11 cellular contexts compared by ENCODE assay signal in the genomic region with DNA sequence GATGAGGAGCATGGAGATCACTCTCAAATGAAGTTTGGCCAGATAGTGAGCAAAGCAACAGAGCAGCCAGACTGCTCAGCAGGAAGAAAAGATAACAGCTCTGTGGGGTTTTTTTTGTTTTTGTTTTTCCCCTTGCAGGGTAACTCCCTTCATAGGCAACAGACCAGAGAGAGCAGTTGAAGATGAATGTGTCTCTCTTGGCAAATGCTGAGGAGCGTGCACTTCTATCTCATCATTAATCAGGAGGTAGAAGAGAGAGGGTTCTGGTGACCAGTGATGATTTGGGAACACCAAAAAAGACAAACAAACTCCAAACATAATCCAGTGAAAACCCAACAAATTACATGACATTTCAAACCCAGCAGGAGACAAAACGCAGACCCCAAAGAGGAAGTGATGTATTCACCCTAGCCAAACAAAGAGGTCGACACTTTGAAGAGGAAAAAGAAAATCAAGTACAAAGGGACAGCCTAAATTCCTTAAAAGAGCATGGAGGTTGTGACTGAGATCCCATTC.
DNase-seq lines count a peak whose midpoint lies in the region; ATAC-seq and TF ChIP-seq lines count a peak whose summit lies in the region.
"Had no signal": no experiment of that assay in that cellular context is flagged by ENCODE, and none has a peak within 500 bp of the region (broad histone marks: within the 10 kb centered on the region; RNA-seq: fewer than 3 reads in every experiment).

No MANE protein-coding gene starts in this region.

- in situ Hi-C loops in GM13976 (cut with MboI; ENCODE audit: low sequenced_read_pairs, unreplicated experiment): no loop called here

- H3K27me3 ChIP-seq in HUES48 (ENCODE audit: control insufficient read depth, insufficient read depth, low read length): no peaks in the 10 kb centered on the region
- H3K27me3 ChIP-seq in osteoblast (ENCODE audit: insufficient read depth, low read length): no peaks in the 10 kb centered on the region
- H3K27me3 ChIP-seq in MG63: no peaks in the 10 kb centered on the region
- no peaks in the 10 kb centered on the region for H3K27me3 ChIP-seq in BE2C

- H3K79me2 ChIP-seq in osteoblast (ENCODE audit: insufficient read depth, low read length): no peaks in the 10 kb centered on the region

- H3K4me1 ChIP-seq in HUES48 (ENCODE audit: control insufficient read depth, insufficient read depth, low read length) (peaks cover 21% of the 10 kb centered on the region), osteoblast (ENCODE audit: insufficient read depth, low read length) (no peaks in the 10 kb centered on the region), BE2C (no peaks in the 10 kb centered on the region)

- DNase-seq in GM13976 (ENCODE audit: low spot score) (peak; percentile 56), WTC11 (ENCODE audit: low spot score) (no peak), naive B cell (peak; percentile 51), osteoblast (ENCODE audit: insufficient read length, low spot score, missing footprints) (no peak), MG63 (no peak), DMS79 (lab: John Stamatoyannopoulos, UW) (no peak), BE2C (no peak)
- DNase-seq: activated CD8-positive, alpha-beta memory T cell treated with anti-CD3 and anti-CD28 coated beads for 24 hours; activated naive CD4-positive, alpha-beta T cell treated with anti-CD3 and anti-CD28 coated beads, Interleukin-2, amount 50 U/mL, for 16 hours; NCI-H1694 treated with DMSO at 0.1 percent for 48 hours had no signal

- H3K9me3 Mint-ChIP-seq in WTC11 (no peaks in the 10 kb centered on the region), naive B cell (peaks cover 0 to 6% (median 0%) of the 10 kb centered on the region in 7 donors)

- H3K27ac Mint-ChIP-seq in WTC11: no peak overlapping the region
- H3K27ac Mint-ChIP-seq in naive B cell: peak overlapping the region in 5 of 6 donors; percentile 14 to 93 (median 87)

- TF ChIP-seq CTCF in GM13976 (IDR thresholded peaks at IDR 0.05; ENCODE audit: borderline replicate concordance, control extremely low read depth, extremely low read depth, insufficient read depth, missing control alignments) (no peak), WTC11 (IDR thresholded peaks at IDR 0.05) (no peak), osteoblast (IDR thresholded peaks at IDR 0.05; ENCODE audit: extremely low read depth, low read depth, low read length) (no peak), BE2C (IDR thresholded peaks at IDR 0.05; ENCODE audit: low read depth, low read length) (no peak)

- no peaks in the 10 kb centered on the region for H4K20me1 ChIP-seq in osteoblast (ENCODE audit: insufficient read depth, low read length)

- H3K27me3 Mint-ChIP-seq in WTC11 (ENCODE audit: low read depth) (no peaks in the 10 kb centered on the region; the same call in none of the 2 replicates), naive B cell (no peaks in the 10 kb centered on the region)

- POLR2A ChIA-PET in WTC11 (lab: Charles Lee): no interaction called here

- H3K4me3 ChIP-seq in HUES48 (ENCODE audit: low read depth, low read length): no peak overlapping the region
- no peak overlapping the region for H3K4me3 ChIP-seq in osteoblast (ENCODE audit: insufficient read depth, low read length)
- H3K4me3 ChIP-seq in MG63: no peak overlapping the region
- no peak overlapping the region for H3K4me3 ChIP-seq in BE2C (ENCODE audit: low read depth, low read length)

- H2AFZ ChIP-seq in osteoblast (ENCODE audit: low read length): no peak overlapping the region

- H3K27ac ChIP-seq in HUES48 (ENCODE audit: low read depth, low read length) (peak overlapping the region; percentile 86), osteoblast (ENCODE audit: low read depth, low read length) (no peak overlapping the region)

- H3K9ac ChIP-seq in HUES48 (ENCODE audit: low read depth, low read length): no peak overlapping the region

- no peaks in the 10 kb centered on the region for H3K36me3 Mint-ChIP-seq in WTC11
- H3K36me3 Mint-ChIP-seq in naive B cell: no peaks in the 10 kb centered on the region

- no peaks in the 10 kb centered on the region for H3K9me3 ChIP-seq in HUES48 (ENCODE audit: control insufficient read depth, insufficient read depth, low read length)
- H3K9me3 ChIP-seq in osteoblast (ENCODE audit: low read depth, low read length): no peaks in the 10 kb centered on the region
- peaks cover 5% of the 10 kb centered on the region; the same call in 1 of the 2 replicates for H3K9me3 ChIP-seq in MG63
- no peaks in the 10 kb centered on the region for H3K9me3 ChIP-seq in BE2C

- CTCF ChIA-PET in WTC11 (lab: Charles Lee): no interaction called here

- no peak overlapping the region for H3K4me2 ChIP-seq in osteoblast (ENCODE audit: insufficient read depth, low read length)

- peaks cover 23% of the 10 kb centered on the region for H3K4me1 Mint-ChIP-seq in WTC11
- H3K4me1 Mint-ChIP-seq in naive B cell: peaks cover 21 to 27% (median 26%) of the 10 kb centered on the region in 3 donors

- H3K4me3 Mint-ChIP-seq in WTC11 (no peak overlapping the region), naive B cell (peak overlapping the region in 7 of 8 donors; percentile 2 to 78 (median 68))

- ATAC-seq in WTC11 (peak; percentile 46), naive B cell (ENCODE audit: low read depth in 2 of 2) (peak; percentile 98 to 99)

- no peaks in the 10 kb centered on the region for H3K36me3 ChIP-seq in HUES48 (ENCODE audit: control insufficient read depth, insufficient read depth, low read length)
- H3K36me3 ChIP-seq in osteoblast (ENCODE audit: insufficient read depth, low read length): no peaks in the 10 kb centered on the region
- no peaks in the 10 kb centered on the region for H3K36me3 ChIP-seq in MG63
- no peaks in the 10 kb centered on the region for H3K36me3 ChIP-seq in BE2C

TF ChIP-seq in WTC11, 78 proteins besides CTCF, POLR2A, EP300 and RAD21 (continues in another document):
- no peak for TF ChIP-seq GRHL2 (CRISPR knock-in tag; IDR thresholded peaks at IDR 0.05; ENCODE audit: insufficient replicate concordance, severe bottlenecking)
- TF ChIP-seq OVOL2 (CRISPR knock-in tag; IDR thresholded peaks at IDR 0.05; ENCODE audit: borderline replicate concordance): no peak
- no peak for TF ChIP-seq ZNF138 (CRISPR knock-in tag; conservative IDR thresholded peaks at IDR 0.05)
- TF ChIP-seq CREM (CRISPR knock-in tag; IDR thresholded peaks at IDR 0.05): no peak
- no peak for TF ChIP-seq ZNF281 (CRISPR knock-in tag; IDR thresholded peaks at IDR 0.05)
- TF ChIP-seq, protein P1, sequence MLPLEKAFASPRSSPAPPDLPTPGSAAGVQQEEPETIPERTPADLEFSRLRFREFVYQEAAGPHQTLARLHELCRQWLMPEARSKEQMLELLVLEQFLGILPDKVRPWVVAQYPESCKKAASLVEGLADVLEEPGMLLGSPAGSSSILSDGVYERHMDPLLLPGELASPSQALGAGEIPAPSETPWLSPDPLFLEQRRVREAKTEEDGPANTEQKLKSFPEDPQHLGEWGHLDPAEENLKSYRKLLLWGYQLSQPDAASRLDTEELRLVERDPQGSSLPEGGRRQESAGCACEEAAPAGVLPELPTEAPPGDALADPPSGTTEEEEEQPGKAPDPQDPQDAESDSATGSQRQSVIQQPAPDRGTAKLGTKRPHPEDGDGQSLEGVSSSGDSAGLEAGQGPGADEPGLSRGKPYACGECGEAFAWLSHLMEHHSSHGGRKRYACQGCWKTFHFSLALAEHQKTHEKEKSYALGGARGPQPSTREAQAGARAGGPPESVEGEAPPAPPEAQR (CRISPR knock-in tag; IDR thresholded peaks at IDR 0.05): no peak
- TF ChIP-seq ZNF671 (CRISPR knock-in tag; IDR thresholded peaks at IDR 0.05): no peak
- no peak for TF ChIP-seq NR1H2 (CRISPR knock-in tag; IDR thresholded peaks at IDR 0.05)
- no peak for TF ChIP-seq ZBTB21 (CRISPR knock-in tag; IDR thresholded peaks at IDR 0.05; ENCODE audit: borderline replicate concordance)
- no peak for TF ChIP-seq SMAD3 (CRISPR knock-in tag; IDR thresholded peaks at IDR 0.05; ENCODE audit: borderline replicate concordance)
- TF ChIP-seq, protein P2, sequence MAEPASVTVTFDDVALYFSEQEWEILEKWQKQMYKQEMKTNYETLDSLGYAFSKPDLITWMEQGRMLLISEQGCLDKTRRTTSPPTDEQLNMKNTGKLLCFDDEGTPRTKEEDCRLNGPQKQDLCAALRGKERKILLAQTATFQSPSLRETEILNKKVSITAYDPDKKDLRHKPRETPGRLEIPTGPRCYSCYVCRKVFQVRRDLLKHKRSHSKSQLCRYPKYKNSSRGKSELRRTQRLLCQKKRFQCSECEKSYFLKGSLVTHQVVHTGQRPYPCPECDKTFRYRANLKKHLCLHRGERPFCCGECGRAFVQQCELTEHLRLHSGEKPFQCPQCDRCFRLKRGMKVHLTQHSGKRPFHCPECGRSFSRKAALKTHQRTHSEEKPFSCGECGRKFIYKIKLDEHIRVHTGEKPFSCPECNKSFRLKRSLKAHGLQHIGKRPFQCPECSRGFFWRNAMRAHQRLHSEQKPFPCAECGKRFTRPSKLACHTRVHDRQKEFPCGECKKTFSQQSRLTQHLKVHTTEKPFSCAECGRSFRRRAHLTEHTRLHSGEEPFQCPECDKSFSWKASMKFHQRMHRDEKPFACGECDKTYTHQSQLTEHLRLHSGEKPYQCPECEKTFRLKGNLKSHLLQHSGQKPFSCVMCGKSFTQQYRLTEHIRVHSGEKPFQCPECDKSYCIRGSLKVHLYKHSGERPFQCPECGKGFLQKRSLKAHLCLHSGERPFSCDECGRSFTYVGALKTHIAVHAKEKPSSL (CRISPR knock-in tag; conservative IDR thresholded peaks at IDR 0.05): no peak
- no peak for TF ChIP-seq NFATC4 (CRISPR knock-in tag; IDR thresholded peaks at IDR 0.05)
- no peak for TF ChIP-seq ETV6 (CRISPR knock-in tag; IDR thresholded peaks at IDR 0.05)
- TF ChIP-seq SP1 (CRISPR knock-in tag; conservative IDR thresholded peaks at IDR 0.05): no peak

Comparison
In these comparisons a context has a peak if more than half of its experiments do, and no peak if none do; other contexts are left out.
1. DNase-seq: peak in GM13976 (single experiment) and naive B cell (single experiment); none in WTC11 (single experiment), osteoblast (single experiment), MG63 (single experiment), DMS79 (single experiment) and BE2C (single experiment).